ENCODE assay signal across 10 cellular contexts in genomic region chr7:137985897-137986251, GRCh38. TPM values are rescaled to one million over a fixed set of nuclear protein-coding genes. Genes with fewer than 3 reads are reported as not detected.
DNase-seq lines count a peak whose midpoint lies in the region; ATAC-seq and TF ChIP-seq lines count a peak whose summit lies in the region.
"Had no signal": no experiment of that assay in that cellular context is flagged by ENCODE, and none has a peak within 500 bp of the region (broad histone marks: within the 10 kb centered on the region; RNA-seq: fewer than 3 reads in every experiment).

No MANE protein-coding gene starts in this region.

- in situ Hi-C loops in KBM-7 (cut with MboI; ENCODE audit: low pct_unique_long_range_greater_than_20kb, low sequenced_read_pairs), result no loop called here

- H3K36me3 ChIP-seq in lower lobe of right lung, result no peaks in the 10 kb centered on the region

- H3K27me3 ChIP-seq in lower lobe of right lung (ENCODE audit: low read depth), result no peaks in the 10 kb centered on the region

- DNase-seq in GM10266 (ENCODE audit: extremely low spot score) (peak; percentile 42), lower lobe of right lung (no peak), C1 segment of cervical spinal cord (lab: John Stamatoyannopoulos, UW) (no peak), KBM-7 (no peak), middle frontal gyrus (ENCODE audit: extremely low spot score, low spot score) (no peak)
- no peak for DNase-seq in activated CD4-positive, alpha-beta T cell treated with anti-CD3 and anti-CD28 coated beads for 4 hours
- DNase-seq: DMS 273 treated with DMSO at 0.1 percent for 48 hours had no signal

- peak overlapping the region; percentile 60 for H3K27ac ChIP-seq in lower lobe of right lung

- intact Hi-C loops in lower lobe of right lung (cut with DNase I), result no loop called here

- no peaks in the 10 kb centered on the region for H3K9me3 ChIP-seq in lower lobe of right lung

- peaks cover 88% of the 10 kb centered on the region for H3K4me1 ChIP-seq in lower lobe of right lung

- no peak overlapping the region for H3K4me3 ChIP-seq in lower lobe of right lung
- H3K4me3 ChIP-seq: lung had no signal

- peak; percentile 42 for ATAC-seq in GM19463 (IDR thresholded peaks at IDR 0.05; ENCODE audit: unreplicated experiment)
- ATAC-seq in HG03135 (IDR thresholded peaks at IDR 0.05; ENCODE audit: unreplicated experiment), result peak; percentile 54
- ATAC-seq in lower lobe of right lung, result no peak

- no peak for TF ChIP-seq CTCF in GM10266 (IDR thresholded peaks at IDR 0.05; ENCODE audit: control insufficient read depth, insufficient read depth, low read depth, missing control alignments)
- TF ChIP-seq CTCF in lower lobe of right lung (IDR thresholded peaks at IDR 0.05), result no peak

RNA-seq across cellular contexts. Expression of gene CREB3L2, which starts 16.0 kb away (rescaled TPM):
- total RNA-seq in lower lobe of right lung, result 48.9 TPM

Comparison
In these comparisons a context has a peak if more than half of its experiments do, and no peak if none do; other contexts are left out.
1. ATAC-seq: peak in GM19463 (single experiment) and HG03135 (single experiment); none in lower lobe of right lung (0 of 2).